32 cellular contexts compared by ENCODE assay signal in genomic region chr11:93572171-93572570, GRCh38.
"Had no signal": no experiment of that assay in that cellular context is flagged by ENCODE, and none has a peak within 500 bp of the region (broad histone marks: within the 10 kb centered on the region; RNA-seq: fewer than 3 reads in every experiment).

No MANE protein-coding gene starts in this region.

- H3K36me3 Mint-ChIP-seq: activated naive CD4-positive, alpha-beta T cell treated with anti-CD3 and anti-CD28 coated beads, Interleukin-2, amount 10 ng/mL, durations not matched to agents 7 days and 5 days; activated naive CD4-positive, alpha-beta T cell treated with anti-CD3 and anti-CD28 coated beads, Interleukin-2, amount 50 U/mL, for 72 hours; activated naive CD8-positive, alpha-beta T cell treated with anti-CD3 and anti-CD28 coated beads, Interleukin-2, amount 10 ng/mL, durations not matched to agents 7 days and 5 days; brain; WTC11 had no signal

- DNase-seq: activated CD4-positive, alpha-beta memory T cell treated with anti-CD3 and anti-CD28 coated beads, Interleukin-2, amount 10 ng/mL, durations not matched to agents 7 days and 5 days; activated CD4-positive, alpha-beta T cell treated with anti-CD3 and anti-CD28 coated beads for 1 hour; activated CD4-positive, alpha-beta T cell treated with anti-CD3 and anti-CD28 coated beads for 4 hours; activated CD4-positive, alpha-beta T cell treated with anti-CD3 and anti-CD28 coated beads, Interleukin-2, amount 10 ng/mL, durations not matched to agents 7 days and 5 days; activated CD4-positive, alpha-beta T cell treated with anti-CD3 and anti-CD28 coated beads, Interleukin-2, amount 50 U/mL, for 4 hours; activated CD8-positive, alpha-beta memory T cell treated with anti-CD3 and anti-CD28 coated beads, Interleukin-2, amount 50 U/mL, for 48 hours; activated gamma-delta T cell; activated naive CD4-positive, alpha-beta T cell; activated naive CD4-positive, alpha-beta T cell treated with anti-CD3 and anti-CD28 coated beads, Interleukin-2, amount 10 ng/mL, durations not matched to agents 7 days and 5 days; activated naive CD8-positive, alpha-beta T cell treated with anti-CD3 and anti-CD28 coated beads, Interleukin-2, amount 10 ng/mL, durations not matched to agents 7 days and 5 days; activated T-cell treated with anti-CD3 and anti-CD28 coated beads for 4 hours; activated T-cell treated with anti-CD3 and anti-CD28 coated beads, Interleukin-2, amount 50 U/mL, for 24 hours; activated T-cell treated with anti-CD3 and anti-CD28 coated beads, Interleukin-2, amount 50 U/mL, for 72 hours; central memory CD4-positive, alpha-beta T cell; cerebellar nuclear complex; colonic mucosa; dorsolateral prefrontal cortex; effector memory CD4-positive, alpha-beta T cell; erythroblast; foreskin keratinocyte; gastrocnemius medialis; glutamatergic neuron; heart left ventricle; T-helper 2 cell had no signal

- H3K27me3 Mint-ChIP-seq: activated naive CD4-positive, alpha-beta T cell treated with anti-CD3 and anti-CD28 coated beads, Interleukin-2, amount 10 ng/mL, durations not matched to agents 7 days and 5 days; dendritic cell treated with granulocyte-macrophage colony-stimulating factor and Interleukin-4, amounts not matched to agents 40 ng/mL and 50 ng/mL, for 4 days had no signal

- H3K9me3 Mint-ChIP-seq: activated CD4-positive, alpha-beta memory T cell treated with anti-CD3 and anti-CD28 coated beads, Interleukin-2, amount 10 ng/mL, durations not matched to agents 7 days and 5 days; activated CD4-positive, alpha-beta T cell treated with anti-CD3 and anti-CD28 coated beads, Interleukin-2, amount 10 ng/mL, durations not matched to agents 7 days and 5 days; activated naive CD4-positive, alpha-beta T cell treated with anti-CD3 and anti-CD28 coated beads, Interleukin-2, amount 10 ng/mL, durations not matched to agents 7 days and 5 days; activated naive CD4-positive, alpha-beta T cell treated with anti-CD3 and anti-CD28 coated beads, Interleukin-2, amount 50 U/mL, for 72 hours; activated naive CD8-positive, alpha-beta T cell treated with anti-CD3 and anti-CD28 coated beads, Interleukin-2, amount 10 ng/mL, durations not matched to agents 7 days and 5 days; activated T-cell treated with anti-CD3 and anti-CD28 coated beads, Interleukin-2, amount 50 U/mL, for 24 hours; activated T-cell treated with anti-CD3 and anti-CD28 coated beads, Interleukin-2, amount 50 U/mL, for 72 hours; dendritic cell treated with granulocyte-macrophage colony-stimulating factor and Interleukin-4, amounts not matched to agents 40 ng/mL and 50 ng/mL, for 4 days; WTC11 had no signal

- ATAC-seq: activated naive CD4-positive, alpha-beta T cell treated with anti-CD3 and anti-CD28 coated beads, Interleukin-2, amount 50 U/mL, for 72 hours; foreskin keratinocyte; gastrocnemius medialis; heart left ventricle had no signal

- H3K4me1 ChIP-seq: breast epithelium, colonic mucosa, foreskin keratinocyte had no signal

- H3K36me3 ChIP-seq: ascending aorta, breast epithelium, cardiac muscle cell, colonic mucosa, esophagus muscularis mucosa, gastrocnemius medialis, heart left ventricle had no signal

- H3K27me3 ChIP-seq: ascending aorta, breast epithelium, cardiac muscle cell, colonic mucosa, esophagus muscularis mucosa, gastrocnemius medialis, heart left ventricle had no signal

- H3K27ac Mint-ChIP-seq: activated CD4-positive, alpha-beta memory T cell treated with anti-CD3 and anti-CD28 coated beads, Interleukin-2, amount 10 ng/mL, durations not matched to agents 7 days and 5 days; activated CD4-positive, alpha-beta T cell treated with anti-CD3 and anti-CD28 coated beads, Interleukin-2, amount 10 ng/mL, durations not matched to agents 7 days and 5 days; activated naive CD4-positive, alpha-beta T cell treated with anti-CD3 and anti-CD28 coated beads, Interleukin-2, amount 10 ng/mL, durations not matched to agents 7 days and 5 days; activated naive CD4-positive, alpha-beta T cell treated with anti-CD3 and anti-CD28 coated beads, Interleukin-2, amount 50 U/mL, for 72 hours; activated naive CD8-positive, alpha-beta T cell treated with anti-CD3 and anti-CD28 coated beads, Interleukin-2, amount 10 ng/mL, durations not matched to agents 7 days and 5 days; activated T-cell treated with anti-CD3 and anti-CD28 coated beads, Interleukin-2, amount 50 U/mL, for 24 hours; activated T-cell treated with anti-CD3 and anti-CD28 coated beads, Interleukin-2, amount 50 U/mL, for 72 hours; brain; dendritic cell treated with granulocyte-macrophage colony-stimulating factor and Interleukin-4, amounts not matched to agents 40 ng/mL and 50 ng/mL, for 4 days; WTC11 had no signal

- H3K4me3 ChIP-seq: ascending aorta, breast epithelium, cardiac muscle cell, colonic mucosa, dorsolateral prefrontal cortex, esophagus muscularis mucosa, gastrocnemius medialis, heart left ventricle had no signal

- H3K9me3 ChIP-seq: ascending aorta, breast epithelium, colonic mucosa, esophagus muscularis mucosa, gastrocnemius medialis, heart left ventricle had no signal

- H3K4me1 Mint-ChIP-seq: activated CD4-positive, alpha-beta memory T cell treated with anti-CD3 and anti-CD28 coated beads, Interleukin-2, amount 10 ng/mL, durations not matched to agents 7 days and 5 days; activated CD4-positive, alpha-beta T cell treated with anti-CD3 and anti-CD28 coated beads, Interleukin-2, amount 10 ng/mL, durations not matched to agents 7 days and 5 days; activated naive CD4-positive, alpha-beta T cell treated with anti-CD3 and anti-CD28 coated beads, Interleukin-2, amount 10 ng/mL, durations not matched to agents 7 days and 5 days; activated naive CD8-positive, alpha-beta T cell treated with anti-CD3 and anti-CD28 coated beads, Interleukin-2, amount 10 ng/mL, durations not matched to agents 7 days and 5 days had no signal

- H3K27ac ChIP-seq: ascending aorta, breast epithelium, cardiac muscle cell, colonic mucosa, dorsolateral prefrontal cortex, esophagus muscularis mucosa, foreskin keratinocyte, heart left ventricle had no signal

- H3K4me3 Mint-ChIP-seq: activated CD4-positive, alpha-beta memory T cell treated with anti-CD3 and anti-CD28 coated beads, Interleukin-2, amount 10 ng/mL, durations not matched to agents 7 days and 5 days; activated CD4-positive, alpha-beta T cell treated with anti-CD3 and anti-CD28 coated beads, Interleukin-2, amount 10 ng/mL, durations not matched to agents 7 days and 5 days; activated naive CD4-positive, alpha-beta T cell treated with anti-CD3 and anti-CD28 coated beads, Interleukin-2, amount 10 ng/mL, durations not matched to agents 7 days and 5 days; activated naive CD8-positive, alpha-beta T cell treated with anti-CD3 and anti-CD28 coated beads, Interleukin-2, amount 10 ng/mL, durations not matched to agents 7 days and 5 days; activated T-cell treated with anti-CD3 and anti-CD28 coated beads, Interleukin-2, amount 50 U/mL, for 24 hours; activated T-cell treated with anti-CD3 and anti-CD28 coated beads, Interleukin-2, amount 50 U/mL, for 72 hours; brain; dendritic cell treated with granulocyte-macrophage colony-stimulating factor and Interleukin-4, amounts not matched to agents 40 ng/mL and 50 ng/mL, for 4 days; WTC11 had no signal
